In the genomic region with DNA sequence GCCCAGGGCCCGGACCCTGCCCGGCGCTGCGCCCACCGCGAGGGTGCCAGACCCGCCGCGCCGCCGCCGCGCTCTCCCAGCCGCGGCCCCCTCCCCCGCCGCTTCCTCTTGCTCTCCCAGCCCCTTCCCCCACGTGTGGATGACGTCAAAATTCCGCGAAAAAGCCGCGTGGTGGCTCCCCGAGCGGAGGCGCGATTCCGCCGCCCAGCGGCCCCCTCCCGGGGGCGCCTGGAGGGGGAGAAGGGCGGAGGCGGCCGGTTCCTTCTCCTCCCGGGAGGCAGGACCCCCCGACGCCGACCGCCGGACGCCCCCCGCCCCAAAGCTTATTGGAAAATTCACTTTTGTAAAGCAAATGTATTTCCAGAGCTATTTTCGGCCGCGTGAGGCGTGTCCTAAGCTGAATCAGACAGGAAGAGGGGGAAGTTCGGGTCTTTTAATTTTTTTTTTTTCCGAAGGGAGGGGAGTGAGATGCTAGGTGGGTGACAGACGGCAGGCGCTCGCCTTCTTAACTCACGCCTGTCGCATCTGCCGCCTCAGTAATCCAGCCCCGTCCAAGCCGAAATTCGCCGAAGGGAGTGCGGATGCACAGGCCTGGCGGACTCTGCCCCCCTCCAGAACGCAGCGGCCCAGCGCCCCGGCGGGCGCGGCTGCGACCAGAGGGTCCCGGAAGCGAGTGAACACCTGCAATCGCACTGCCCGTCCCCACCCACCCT, we compare ENCODE assay signal across 9 cellular contexts. TPM values are rescaled to one million over a fixed set of nuclear protein-coding genes. Genes with fewer than 3 reads are reported as not detected.
DNase-seq lines count a peak whose midpoint lies in the region; ATAC-seq and TF ChIP-seq lines count a peak whose summit lies in the region.
"Had no signal": no experiment of that assay in that cellular context is flagged by ENCODE, and none has a peak within 500 bp of the region (broad histone marks: within the 10 kb centered on the region; RNA-seq: fewer than 3 reads in every experiment).

No MANE protein-coding gene starts in this region.

- H3K27ac ChIP-seq in DOHH2 (ENCODE audit: low read depth, low read length) (no peak overlapping the region), ascending aorta (peak overlapping the region; percentile 83 to 89), skeletal muscle tissue (ENCODE audit: low read depth, low read length) (peak overlapping the region; percentile 58)
- H3K27ac ChIP-seq: SJSA1 had no signal

- peaks cover 22% of the 10 kb centered on the region for H3K27me3 Mint-ChIP-seq in T-helper 2 cell treated with Interferon-gamma antibody and Interleukin-4, amounts not matched to agents 5 μg/mL and 100 μg/mL, for 36 hours (ENCODE audit: low read depth)

- H3K36me3 ChIP-seq in DOHH2 (ENCODE audit: control insufficient read depth, low read length) (no peaks in the 10 kb centered on the region), ascending aorta (no peaks in the 10 kb centered on the region), skeletal muscle tissue (ENCODE audit: control insufficient read depth in 3 of 3, insufficient read depth in 3 of 3, low read length in 3 of 3) (no peaks in the 10 kb centered on the region)
- H3K36me3 ChIP-seq: SJSA1 had no signal

- H3K9ac ChIP-seq in skeletal muscle tissue (ENCODE audit: low read depth in 1 of 3, low read length in 3 of 3) = peak overlapping the region; percentile 27 to 54 (median 43)

- peaks cover 41% of the 10 kb centered on the region for H3K4me1 ChIP-seq in DOHH2 (ENCODE audit: control insufficient read depth, low read length)
- peaks cover 6 to 26% of the 10 kb centered on the region in 2 donors for H3K4me1 ChIP-seq in ascending aorta
- peaks cover 29 to 45% (median 40%) of the 10 kb centered on the region in 3 donors for H3K4me1 ChIP-seq in skeletal muscle tissue (ENCODE audit: control insufficient read depth in 3 of 3, insufficient read depth in 3 of 3, low read length in 3 of 3)

- peaks cover 7% of the 10 kb centered on the region; the same call in 1 of the 2 replicates for H3F3A ChIP-seq in DOHH2 (ENCODE audit: control insufficient read depth, insufficient read depth)

- H3K9me3 ChIP-seq in DOHH2 (ENCODE audit: control insufficient read depth, insufficient read depth, low read length) (no peaks in the 10 kb centered on the region), ascending aorta (no peaks in the 10 kb centered on the region), skeletal muscle tissue (ENCODE audit: control insufficient read depth in 3 of 3, low read length in 3 of 3) (no peaks in the 10 kb centered on the region)
- H3K9me3 ChIP-seq: SJSA1 had no signal

- H3K4me2 ChIP-seq in DOHH2 (ENCODE audit: low read length) = peak overlapping the region; percentile 92

- peaks cover 4% of the 10 kb centered on the region for H3K36me3 Mint-ChIP-seq in T-helper 2 cell treated with Interferon-gamma antibody and Interleukin-4, amounts not matched to agents 5 μg/mL and 100 μg/mL, for 36 hours (ENCODE audit: low read depth)

- no peak for TF ChIP-seq CTCF in DOHH2 (IDR thresholded peaks at IDR 0.05; ENCODE audit: low read depth, low read length, poor library complexity, severe bottlenecking)
- TF ChIP-seq CTCF in ascending aorta (IDR thresholded peaks at IDR 0.05) = peak in 2 of 3 experiments; percentile 23 to 35

- no peaks in the 10 kb centered on the region for H3K9me2 ChIP-seq in DOHH2 (replicated peaks; ENCODE audit: control insufficient read depth, low read length)

- no peaks in the 10 kb centered on the region for H3K9me3 Mint-ChIP-seq in T-helper 2 cell treated with Interferon-gamma antibody and Interleukin-4, amounts not matched to agents 5 μg/mL and 100 μg/mL, for 36 hours

- H3K4me3 Mint-ChIP-seq in T-helper 2 cell treated with Interferon-gamma antibody and Interleukin-4, amounts not matched to agents 5 μg/mL and 100 μg/mL, for 36 hours = peak overlapping the region; percentile 93

- H3K27me3 ChIP-seq in DOHH2 (ENCODE audit: control insufficient read depth, low read length) (peaks cover 92% of the 10 kb centered on the region), ascending aorta (no peaks in the 10 kb centered on the region), skeletal muscle tissue (ENCODE audit: control insufficient read depth in 3 of 3, insufficient read depth in 3 of 3, low read length in 3 of 3) (peaks cover 57 to 72% (median 70%) of the 10 kb centered on the region in 3 donors)

- peak overlapping the region; percentile 73 for H3K4me3 ChIP-seq in DOHH2 (ENCODE audit: low read length)
- peak overlapping the region; percentile 78 to 87 for H3K4me3 ChIP-seq in ascending aorta
- H3K4me3 ChIP-seq in skeletal muscle tissue (ENCODE audit: low read length in 3 of 3) = peak overlapping the region; percentile 47 to 68 (median 56)
- H3K4me3 ChIP-seq: SJSA1 had no signal

- ATAC-seq in HG03045 (IDR thresholded peaks at IDR 0.05; ENCODE audit: unreplicated experiment) = peak; percentile 28
- no peak for ATAC-seq in HG03108 (IDR thresholded peaks at IDR 0.05; ENCODE audit: unreplicated experiment)

- DNase-seq in T-helper 2 cell treated with Interferon-gamma antibody and Interleukin-4, amounts not matched to agents 5 μg/mL and 100 μg/mL, for 36 hours (ENCODE audit: low spot score) = peak; percentile 91
- DNase-seq in ascending aorta (ENCODE audit: low spot score in 2 of 2) (peak in 1 of 2 donors; percentile 92), iPS-NIHi11 (ENCODE audit: low spot score) (peak; percentile 66), NCI-H2029 treated with DMSO at 0.1 percent for 48 hours (lab: John Stamatoyannopoulos, UW) (no peak)

- H4K20me1 ChIP-seq in DOHH2 (ENCODE audit: control insufficient read depth, insufficient read depth, low read depth, low read length) = 0 out of 2 replicates have a peak, but pooled peaks cover 4% of the 10 kb centered on the region

- peaks cover 24% of the 10 kb centered on the region for H3K4me1 Mint-ChIP-seq in T-helper 2 cell treated with Interferon-gamma antibody and Interleukin-4, amounts not matched to agents 5 μg/mL and 100 μg/mL, for 36 hours (ENCODE audit: low read depth)

- H3K79me2 ChIP-seq in DOHH2 (ENCODE audit: control insufficient read depth, low read length) = no peaks in the 10 kb centered on the region

- H3K27ac Mint-ChIP-seq in T-helper 2 cell treated with Interferon-gamma antibody and Interleukin-4, amounts not matched to agents 5 μg/mL and 100 μg/mL, for 36 hours = peak overlapping the region; percentile 98

- intact Hi-C loops in ascending aorta (cut with DNase I) = loop anchor here (1.0 to 2.0 kb wide), 2 partner anchors 51 to 238 kb away; partner anchors contain the start of gene TIGAR

RNA-seq across cellular contexts. Expression of gene CCND2, which starts 4.1 kb away (rescaled TPM):
- total RNA-seq in ascending aorta (150 TPM), skeletal muscle tissue (152 TPM)

RNA-seq across cellular contexts. Expression of gene TIGAR, which starts 51.6 kb away (rescaled TPM):
- total RNA-seq in ascending aorta (4.4 TPM), skeletal muscle tissue (3.1 TPM)
